Comparison of ENCODE assay signal across 8 cellular contexts in genomic region chr1:25922064-25922632, GRCh38. TPM values are rescaled to one million over a fixed set of nuclear protein-coding genes. Genes with fewer than 3 reads are reported as not detected.
DNase-seq lines count a peak whose midpoint lies in the region; ATAC-seq, FAIRE-seq and TF ChIP-seq lines count a peak whose summit lies in the region.

No MANE protein-coding gene starts in this region.

- H3K4me3 ChIP-seq in ACC112 (ENCODE audit: low read depth, low read length) (peak overlapping the region; percentile 77), IMR-90 (ENCODE audit: insufficient read depth, low read depth, low read length) (peak overlapping the region; percentile 36), muscle layer of duodenum (ENCODE audit: low read depth in 1 of 2, low read length in 2 of 2) (peak overlapping the region; percentile 69 to 78)

- H3K4ac ChIP-seq in IMR-90 (ENCODE audit: low read depth, low read length): peak overlapping the region; percentile 24

- no peaks in the 10 kb centered on the region; the same call in 1 of the 2 replicates for H3K9me1 ChIP-seq in IMR-90 (ENCODE audit: insufficient read depth, low read length)

- BruUV-seq in IMR-90 (replicated peaks; lab: Mats Ljungman, UMichigan): no TSS peak

- H3K9me3 ChIP-seq in IMR-90 (ENCODE audit: control insufficient read depth, insufficient read depth, low read length) (no peaks in the 10 kb centered on the region), muscle layer of duodenum (ENCODE audit: control insufficient read depth in 1 of 2, low read length in 2 of 2) (no peaks in the 10 kb centered on the region)

- H3K4me2 ChIP-seq in IMR-90 (ENCODE audit: low read depth, low read length): peak overlapping the region; percentile 53

- H4K5ac ChIP-seq in IMR-90 (ENCODE audit: low read depth, low read length): no peak overlapping the region

- H2BK20ac ChIP-seq in IMR-90 (ENCODE audit: low read depth, low read length): no peak overlapping the region

- CTCF ChIA-PET in IMR-90 (lab: Yijun Ruan, JAX): interaction anchor here (0.7 to 1.3 kb wide), 3 partner anchors 10 to 26 kb away, joined by 3 to 4 read pairs (median 3); no protein-coding TSS in a partner anchor

- ATAC-seq in IMR-90 (ENCODE audit: low read depth): no peak

- no peaks in the 10 kb centered on the region for H3K79me2 ChIP-seq in ACC112 (ENCODE audit: control insufficient read depth, insufficient read depth, low read length, unreplicated experiment)

- H3K36me3 ChIP-seq in ACC112 (ENCODE audit: insufficient read depth, low read length) (no peaks in the 10 kb centered on the region), IMR-90 (ENCODE audit: control insufficient read depth, insufficient read depth, low read length) (no peaks in the 10 kb centered on the region), muscle layer of duodenum (ENCODE audit: control insufficient read depth in 1 of 2, insufficient read depth in 2 of 2, low read length in 2 of 2) (no peaks in the 10 kb centered on the region)

- peak overlapping the region; percentile 14 for H3K23ac ChIP-seq in IMR-90 (ENCODE audit: low read depth, low read length)

- H3K4me1 ChIP-seq in ACC112 (ENCODE audit: control insufficient read depth, insufficient read depth, low read length, unreplicated experiment) (peaks cover 7% of the 10 kb centered on the region), IMR-90 (ENCODE audit: control insufficient read depth, insufficient read depth, low read length) (peaks cover 10% of the 10 kb centered on the region), muscle layer of duodenum (ENCODE audit: control insufficient read depth in 1 of 2, insufficient read depth in 2 of 2, low read length in 2 of 2) (peaks cover 0 to 26% of the 10 kb centered on the region in 2 donors)

- TF ChIP-seq POLR2A in IMR-90 (IDR thresholded peaks at IDR 0.05; ENCODE audit: low read depth, low read length): no peak

- dilution Hi-C loops in IMR-90 (cut with HindIII; ENCODE audit: low sequenced_read_pairs, unreplicated experiment): no loop called here

- intact Hi-C loops in IMR-90 (cut with micrococcal nuclease): no loop called here

- peak overlapping the region; percentile 16; the same call in 1 of the 2 replicates for H2AK5ac ChIP-seq in IMR-90 (ENCODE audit: low read depth, low read length)

- H3K9ac ChIP-seq in IMR-90 (ENCODE audit: low read depth, low read length): no peak overlapping the region; the same call in 1 of the 2 replicates

- no peak for FAIRE-seq in HTR-8/SVneo (lab: Jason Lieb, UNC)

- in situ Hi-C loops in IMR-90 (cut with MboI; ENCODE audit: low sequenced_read_pairs): no loop called here

- TF ChIP-seq CTCF in IMR-90 (conservative IDR thresholded peaks at IDR 0.05; ENCODE audit: low read depth, low read length): no peak

- peak overlapping the region; percentile 41; the same call in 1 of the 2 replicates for H3K14ac ChIP-seq in IMR-90 (replicated peaks; ENCODE audit: low read depth, low read length)

- H4K8ac ChIP-seq in IMR-90 (ENCODE audit: low read depth in 2 of 2, low read length in 2 of 2): peak overlapping the region; percentile 68 to 91; a peak in 3 of 4 replicates

- no peak overlapping the region; the same call in 2 of the 3 replicates for H2BK15ac ChIP-seq in IMR-90 (ENCODE audit: low read depth, low read length)

- H2AK9ac ChIP-seq in IMR-90 (replicated peaks; ENCODE audit: low read depth, low read length, poor library complexity): peak overlapping the region; percentile 59

- no peak overlapping the region for H3K18ac ChIP-seq in IMR-90 (ENCODE audit: low read depth, low read length)

- H4K20me1 ChIP-seq in IMR-90 (ENCODE audit: insufficient read depth, low read length): no peaks in the 10 kb centered on the region

- H3K79me1 ChIP-seq in IMR-90 (ENCODE audit: low read depth in 1 of 2, low read length in 2 of 2): no peaks in the 10 kb centered on the region

- TF ChIP-seq RAD21 in IMR-90 (IDR thresholded peaks at IDR 0.05; ENCODE audit: low read length): no peak

- H4K91ac ChIP-seq in IMR-90 (ENCODE audit: insufficient read depth, low read depth, low read length): 0 out of 2 replicates have a peak overlapping the region, but pooled peaks have one; percentile 4

- no peak overlapping the region for H3K56ac ChIP-seq in IMR-90 (ENCODE audit: extremely low read depth, insufficient read depth, low read length)

- H3K27ac ChIP-seq in ACC112 (ENCODE audit: low read depth, low read length) (no peak overlapping the region), IMR-90 (ENCODE audit: insufficient read depth, low read length) (no peak overlapping the region), caudate nucleus (ENCODE audit: low read depth, low read length) (peak overlapping the region; percentile 84), muscle layer of duodenum (ENCODE audit: low read length) (no peak overlapping the region)

- DNase-seq in IMR-90: no peak
- DNase-seq in caudate nucleus (lab: John Stamatoyannopoulos, UW): peak in 2 of 61 donors; percentile 54 to 86
- no peak for DNase-seq in NCI-H82 treated with DMSO at 0.1 percent for 48 hours (lab: John Stamatoyannopoulos, UW; ENCODE audit: unreplicated experiment)
- no peak for DNase-seq in ureter (ENCODE audit: low spot score)
- DNase-seq in HTR-8/SVneo (ENCODE audit: insufficient read length, low spot score): no peak
- no peak for DNase-seq in mesenteric fat pad (ENCODE audit: low spot score)

- POLR2A ChIA-PET in IMR-90 (lab: Charles Lee; ENCODE audit: unreplicated experiment): no interaction called here

- H3K27me3 ChIP-seq in ACC112 (ENCODE audit: insufficient read depth, low read length): peaks cover 4% of the 10 kb centered on the region; the same call in 1 of the 2 replicates
- peaks cover 12% of the 10 kb centered on the region for H3K27me3 ChIP-seq in IMR-90 (ENCODE audit: control insufficient read depth, insufficient read depth, low read length)
- peaks cover 5% of the 10 kb centered on the region for H3K27me3 ChIP-seq in muscle layer of duodenum (ENCODE audit: low read depth, low read length)

- WGBS in IMR-90 (ENCODE audit: extremely low coverage in 2 of 2, insufficient read length in 1 of 2), 2 experiments: 29% methylated on average over 9 of the region's 12 CpGs; no CpG with 5 or more reads in 1 of the 2 experiments

- H2BK5ac ChIP-seq in IMR-90 (ENCODE audit: low read depth, low read length, poor library complexity, severe bottlenecking): no peak overlapping the region

- H2BK120ac ChIP-seq in IMR-90 (ENCODE audit: low read depth, low read length): peak overlapping the region; percentile 49; the same call in 1 of the 2 replicates

- H2AFZ ChIP-seq in ACC112 (ENCODE audit: low read length, unreplicated experiment) (peak overlapping the region; percentile 86), IMR-90 (replicated peaks; ENCODE audit: low read length, poor library complexity) (peak overlapping the region; percentile 91)

TF ChIP-seq in IMR-90, 13 proteins besides CTCF, POLR2A, EP300 and RAD21:
- TF ChIP-seq MXI1 (IDR thresholded peaks at IDR 0.05; ENCODE audit: borderline replicate concordance, low read depth, low read length) (no peak), ELK1 (IDR thresholded peaks at IDR 0.05; ENCODE audit: borderline replicate concordance, low read depth, low read length) (no peak), CHD1 (IDR thresholded peaks at IDR 0.05; ENCODE audit: low read depth, low read length) (no peak), BHLHE40 (IDR thresholded peaks at IDR 0.05; ENCODE audit: low read depth, low read length) (no peak)

RNA-seq across cellular contexts. Expression of gene STMN1, which starts 15.9 kb away (rescaled TPM):
- 93.0 and 194 TPM in 2 replicates for total RNA-seq in IMR-90 (2012; rRNA removed)
- polyA plus RNA-seq in IMR-90 (2012; rRNA removed): 179 and 273 TPM in 2 replicates
- 28.5 and 67.8 TPM in 2 replicates for polyA plus RNA-seq in IMR-90 (2012; cell fraction: cytosol; rRNA removed)
- 11.0 and 55.5 TPM in 2 replicates for polyA plus RNA-seq in IMR-90 (2012; cell fraction: nucleus; rRNA removed; ENCODE audit: low replicate concordance)
- total RNA-seq in ureter: 31.2 TPM
- total RNA-seq in mesenteric fat pad: 39.3 TPM

RNA-seq across cellular contexts. Expression of gene PAQR7, which starts 46.6 kb away (rescaled TPM):
- total RNA-seq in IMR-90 (2012; rRNA removed): 8.3 and 9.0 TPM in 2 replicates
- 12.0 and 12.9 TPM in 2 replicates for polyA plus RNA-seq in IMR-90 (2012; rRNA removed)
- polyA plus RNA-seq in IMR-90 (2012; cell fraction: cytosol; rRNA removed): 7.6 and 16.9 TPM in 2 replicates
- polyA plus RNA-seq in IMR-90 (2012; cell fraction: nucleus; rRNA removed; ENCODE audit: low replicate concordance): 33.3 and 47.8 TPM in 2 replicates
- 60.8 TPM for total RNA-seq in ureter
- total RNA-seq in mesenteric fat pad: 7.2 TPM
